Comparison of ENCODE assay signal across 8 cellular contexts in the genomic region with DNA sequence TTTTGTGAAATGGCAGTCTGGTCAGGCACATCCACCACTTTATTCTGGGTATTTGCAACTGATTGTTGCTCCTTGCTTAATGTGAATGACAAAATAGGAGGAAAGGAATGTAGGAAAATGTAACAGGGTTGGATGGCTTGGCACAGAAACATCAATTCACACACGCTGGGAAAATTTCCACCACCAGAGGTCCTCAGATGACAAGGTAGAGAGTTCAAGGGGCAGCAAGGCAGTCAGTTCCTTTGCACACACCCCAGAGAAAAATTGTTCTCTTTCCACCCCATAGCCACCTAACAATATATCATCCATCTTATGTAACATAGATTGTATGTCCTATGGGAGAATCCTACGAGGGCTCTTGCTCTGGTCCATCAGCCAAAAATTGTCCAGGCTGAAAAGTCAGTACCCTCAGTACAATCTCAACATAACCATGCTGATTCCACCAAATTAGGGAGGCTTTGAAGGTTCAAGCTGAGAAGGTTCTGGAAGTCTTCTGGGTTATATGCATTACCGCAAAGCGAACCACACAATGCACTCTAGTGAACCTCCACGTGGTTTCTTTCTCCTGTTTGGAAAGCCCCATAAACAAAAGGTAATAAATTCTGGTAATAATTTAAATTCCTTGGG. TPM values are rescaled to one million over a fixed set of nuclear protein-coding genes. Genes with fewer than 3 reads are reported as not detected.
DNase-seq lines count a peak whose midpoint lies in the region; ATAC-seq and TF ChIP-seq lines count a peak whose summit lies in the region.

No MANE protein-coding gene starts in this region.

- H3K4me3 ChIP-seq in fibroblast of the aortic adventitia (ENCODE audit: low read depth, low read length) (no peak overlapping the region), parathyroid adenoma (ENCODE audit: low read depth, low read length) (no peak overlapping the region), aorta (ENCODE audit: low read length in 2 of 2) (no peak overlapping the region)

- H3K4me1 ChIP-seq in parathyroid adenoma (peaks cover 10% of the 10 kb centered on the region), aorta (ENCODE audit: control insufficient read depth in 1 of 2, insufficient read depth in 2 of 2, low read length in 2 of 2) (no peaks in the 10 kb centered on the region)

- H3K4me2 ChIP-seq in parathyroid adenoma (ENCODE audit: low read length), result no peak overlapping the region

- TF ChIP-seq CTCF in fibroblast of the aortic adventitia (IDR thresholded peaks at IDR 0.05; ENCODE audit: insufficient read depth, low read length), result peak; percentile 84
- TF ChIP-seq CTCF in parathyroid adenoma (IDR thresholded peaks at IDR 0.05), result peak; percentile 72

- intact Hi-C loops in aorta (cut with DNase I), result loop anchor here (5.0 kb wide), 2 partner anchors 92 to 838 kb away; no protein-coding TSS in a partner anchor

- no peaks in the 10 kb centered on the region for H3K36me3 ChIP-seq in parathyroid adenoma (ENCODE audit: control insufficient read depth, insufficient read depth, low read length)
- no peaks in the 10 kb centered on the region for H3K36me3 ChIP-seq in aorta (ENCODE audit: control insufficient read depth in 1 of 2, insufficient read depth in 2 of 2, low read length in 1 of 2)

- WGBS in aorta, 2 donors, result 68 to 71% methylated on average over 5 of the region's 5 CpGs

- ATAC-seq in aorta (ENCODE audit: low FRiP score), result peak; percentile 58

- H3K27me3 ChIP-seq in parathyroid adenoma (ENCODE audit: control insufficient read depth, insufficient read depth, low read length) (no peaks in the 10 kb centered on the region), aorta (ENCODE audit: control insufficient read depth in 1 of 2, insufficient read depth in 2 of 2, low read length in 1 of 2) (no peaks in the 10 kb centered on the region)

- peaks cover 36% of the 10 kb centered on the region for H3K79me2 ChIP-seq in parathyroid adenoma

- H3K27ac ChIP-seq in parathyroid adenoma, result no peak overlapping the region
- no peak overlapping the region for H3K27ac ChIP-seq in aorta (ENCODE audit: low read depth in 1 of 2, low read length in 2 of 2)

- H2AFZ ChIP-seq in parathyroid adenoma, result no peak overlapping the region

- DNase-seq in NCI-H510A treated with DMSO at 0.1 percent for 48 hours (lab: John Stamatoyannopoulos, UW) (peak; percentile 10), NCI-H510A (lab: John Stamatoyannopoulos, UW) (no peak), HS-27A (ENCODE audit: low read depth) (peak; percentile 48), OCI-M1 (lab: John Stamatoyannopoulos, UW) (peak; percentile 75), fibroblast of the aortic adventitia (ENCODE audit: low read depth) (peak; percentile 81), aorta (no peak)
- DNase-seq in activated T-cell treated with anti-CD3 and anti-CD28 coated beads, Interleukin-2, amount 50 U/mL, for 48 hours, result peak; percentile 63 to 64

- no peaks in the 10 kb centered on the region for H3K9me3 ChIP-seq in parathyroid adenoma (ENCODE audit: control insufficient read depth, low read length)
- H3K9me3 ChIP-seq in aorta (ENCODE audit: control insufficient read depth, low read length), result no peaks in the 10 kb centered on the region

- H3K9ac ChIP-seq in parathyroid adenoma, result no peak overlapping the region

RNA-seq across cellular contexts. Expression of gene AGXT2, which starts 42.1 kb away (rescaled TPM):
- total RNA-seq in fibroblast of the aortic adventitia (ENCODE audit: low replicate concordance) (not detected in 2 replicates), aorta (not detected)
- not detected for polyA plus RNA-seq in aorta

Comparison
In these comparisons a context has a peak if more than half of its experiments do, and no peak if none do; other contexts are left out.
1. DNase-seq: peak in NCI-H510A treated with DMSO at 0.1 percent for 48 hours (single experiment), HS-27A (single experiment), OCI-M1 (single experiment), activated T-cell treated with anti-CD3 and anti-CD28 coated beads, Interleukin-2, amount 50 U/mL, for 48 hours (2 of 2) and fibroblast of the aortic adventitia (single experiment); none in NCI-H510A (single experiment) and aorta (0 of 2).